Comparison of ENCODE assay signal across 8 cellular contexts in genomic region chr2:74959106-74959751, GRCh38. TPM values are rescaled to one million over a fixed set of nuclear protein-coding genes. Genes with fewer than 3 reads are reported as not detected.
A peak's percentile ranks its signal among the peaks of the same experiment; 100 is the strongest.
DNase-seq lines count a peak whose midpoint lies in the region; TF ChIP-seq lines count a peak whose summit lies in the region.

No MANE protein-coding gene starts in this region.

- CTCF ChIA-PET in activated CD4-positive, alpha-beta T cell treated with anti-CD3 and anti-CD28 coated beads, Interleukin-2, amount 10 ng/mL, durations not matched to agents 7 days and 5 days (lab: Charles Lee), result no interaction called here

- peak overlapping the region; percentile 74 for H3K4me3 Mint-ChIP-seq in activated CD4-positive, alpha-beta T cell treated with anti-CD3 and anti-CD28 coated beads, Interleukin-2, amount 10 ng/mL, durations not matched to agents 7 days and 5 days
- peak overlapping the region; percentile 85 for H3K4me3 Mint-ChIP-seq in activated T-helper 1 cell treated with anti-CD3 and anti-CD28 coated beads, Interleukin-12 subunit alpha, Interleukin-12 subunit beta, Interleukin-2, Interleukin-4 antibody, amounts not matched to agents 30 ng/mL and 10 ng/mL and 1 ng/mL, durations not matched to agents 14 hours and 24 hours and 36 hours

- peaks cover 15% of the 10 kb centered on the region for H3K4me1 ChIP-seq in suprapubic skin

- H3K27me3 ChIP-seq in suprapubic skin, result no peaks in the 10 kb centered on the region

- peaks cover 13% of the 10 kb centered on the region for H3K9me3 Mint-ChIP-seq in activated CD4-positive, alpha-beta T cell treated with anti-CD3 and anti-CD28 coated beads, Interleukin-2, amount 10 ng/mL, durations not matched to agents 7 days and 5 days
- peaks cover 3% of the 10 kb centered on the region for H3K9me3 Mint-ChIP-seq in activated T-helper 1 cell treated with anti-CD3 and anti-CD28 coated beads, Interleukin-12 subunit alpha, Interleukin-12 subunit beta, Interleukin-2, Interleukin-4 antibody, amounts not matched to agents 30 ng/mL and 10 ng/mL and 1 ng/mL, durations not matched to agents 14 hours and 24 hours and 36 hours

- POLR2A ChIA-PET in activated CD4-positive, alpha-beta T cell treated with anti-CD3 and anti-CD28 coated beads, Interleukin-2, amount 10 ng/mL, durations not matched to agents 7 days and 5 days (lab: Charles Lee), result no interaction called here

- WGBS in suprapubic skin, result 88% methylated on average over 10 of the region's 10 CpGs

- intact Hi-C loops in activated T-helper 1 cell treated with anti-CD3 and anti-CD28 coated beads, Interleukin-12 subunit alpha, Interleukin-12 subunit beta, Interleukin-2, Interleukin-4 antibody, amounts not matched to agents 30 ng/mL and 10 ng/mL and 1 ng/mL, durations not matched to agents 14 hours and 24 hours and 36 hours (cut with micrococcal nuclease), result loop anchor here (2.0 to 5.0 kb wide), 8 partner anchors 307 to 1727 kb away; partner anchors contain the start of genes ALMS1, AUP1, CCT7 and EGR4

- no peak for TF ChIP-seq CTCF in suprapubic skin (IDR thresholded peaks at IDR 0.05)

- H3K36me3 Mint-ChIP-seq in activated CD4-positive, alpha-beta T cell treated with anti-CD3 and anti-CD28 coated beads, Interleukin-2, amount 10 ng/mL, durations not matched to agents 7 days and 5 days (ENCODE audit: low read depth), result peaks cover 60% of the 10 kb centered on the region
- peaks cover 40% of the 10 kb centered on the region for H3K36me3 Mint-ChIP-seq in activated T-helper 1 cell treated with anti-CD3 and anti-CD28 coated beads, Interleukin-12 subunit alpha, Interleukin-12 subunit beta, Interleukin-2, Interleukin-4 antibody, amounts not matched to agents 30 ng/mL and 10 ng/mL and 1 ng/mL, durations not matched to agents 14 hours and 24 hours and 36 hours (ENCODE audit: low read depth)

- no peak for TF ChIP-seq POLR2A in suprapubic skin (IDR thresholded peaks at IDR 0.05)

- H3K27ac Mint-ChIP-seq in activated CD4-positive, alpha-beta T cell treated with anti-CD3 and anti-CD28 coated beads, Interleukin-2, amount 10 ng/mL, durations not matched to agents 7 days and 5 days, result peak overlapping the region; percentile 92
- peak overlapping the region; percentile 72 for H3K27ac Mint-ChIP-seq in activated T-helper 1 cell treated with anti-CD3 and anti-CD28 coated beads, Interleukin-12 subunit alpha, Interleukin-12 subunit beta, Interleukin-2, Interleukin-4 antibody, amounts not matched to agents 30 ng/mL and 10 ng/mL and 1 ng/mL, durations not matched to agents 14 hours and 24 hours and 36 hours

- H3K4me3 ChIP-seq in iPS-18c (ENCODE audit: insufficient read depth, low read depth, low read length) (peak overlapping the region; percentile 49; the same call in 1 of the 2 replicates), suprapubic skin (peak overlapping the region; percentile 70)

- TF ChIP-seq EP300 in suprapubic skin (IDR thresholded peaks at IDR 0.05), result no peak

- no peaks in the 10 kb centered on the region for H3K27me3 Mint-ChIP-seq in activated CD4-positive, alpha-beta T cell treated with anti-CD3 and anti-CD28 coated beads, Interleukin-2, amount 10 ng/mL, durations not matched to agents 7 days and 5 days
- no peaks in the 10 kb centered on the region for H3K27me3 Mint-ChIP-seq in activated T-helper 1 cell treated with anti-CD3 and anti-CD28 coated beads, Interleukin-12 subunit alpha, Interleukin-12 subunit beta, Interleukin-2, Interleukin-4 antibody, amounts not matched to agents 30 ng/mL and 10 ng/mL and 1 ng/mL, durations not matched to agents 14 hours and 24 hours and 36 hours (ENCODE audit: insufficient read depth)

- DNase-seq in activated CD4-positive, alpha-beta T cell treated with anti-CD3 and anti-CD28 coated beads, Interleukin-2, amount 10 ng/mL, durations not matched to agents 7 days and 5 days, result no peak
- no peak for DNase-seq in activated CD4-positive, alpha-beta T cell treated with anti-CD3 and anti-CD28 coated beads, Interleukin-2, amount 50 U/mL, for 48 hours
- DNase-seq in activated T-helper 1 cell treated with anti-CD3 and anti-CD28 coated beads, Interleukin-12 subunit alpha, Interleukin-12 subunit beta, Interleukin-2, Interleukin-4 antibody, amounts not matched to agents 30 ng/mL and 10 ng/mL and 1 ng/mL, durations not matched to agents 14 hours and 24 hours and 36 hours (ENCODE audit: low spot score), result no peak
- DNase-seq in suprapubic skin (ENCODE audit: low spot score in 2 of 2) (no peak), NCI-H2227 treated with DMSO at 0.1 percent for 48 hours (lab: John Stamatoyannopoulos, UW) (no peak), NAMALWA (ENCODE audit: low spot score) (no peak), SIG-M5 (lab: John Stamatoyannopoulos, UW) (no peak)

- H3K27ac ChIP-seq in suprapubic skin, result peak overlapping the region; percentile 88

- H3K9me3 ChIP-seq in iPS-18c (ENCODE audit: control insufficient read depth, insufficient read depth, low read length) (peaks cover 2% of the 10 kb centered on the region), suprapubic skin (no peaks in the 10 kb centered on the region)

- peaks cover 44% of the 10 kb centered on the region for H3K4me1 Mint-ChIP-seq in activated CD4-positive, alpha-beta T cell treated with anti-CD3 and anti-CD28 coated beads, Interleukin-2, amount 10 ng/mL, durations not matched to agents 7 days and 5 days
- H3K4me1 Mint-ChIP-seq in activated T-helper 1 cell treated with anti-CD3 and anti-CD28 coated beads, Interleukin-12 subunit alpha, Interleukin-12 subunit beta, Interleukin-2, Interleukin-4 antibody, amounts not matched to agents 30 ng/mL and 10 ng/mL and 1 ng/mL, durations not matched to agents 14 hours and 24 hours and 36 hours (ENCODE audit: low read depth), result peaks cover 63% of the 10 kb centered on the region

- peaks cover 3% of the 10 kb centered on the region for H3K36me3 ChIP-seq in suprapubic skin

RNA-seq across cellular contexts. Expression of gene POLE4, which starts 0.8 kb away (rescaled TPM):
- total RNA-seq in activated CD4-positive, alpha-beta T cell treated with anti-CD3 and anti-CD28 coated beads, Interleukin-2, amount 10 ng/mL, durations not matched to agents 7 days and 5 days, result 10 to 100 TPM; 35.5 to 39.5 TPM
- total RNA-seq in activated T-helper 1 cell treated with anti-CD3 and anti-CD28 coated beads, Interleukin-12 subunit alpha, Interleukin-12 subunit beta, Interleukin-2, Interleukin-4 antibody, amounts not matched to agents 30 ng/mL and 10 ng/mL and 1 ng/mL, durations not matched to agents 14 hours and 24 hours and 36 hours, result 48.4 and 56.7 TPM in 2 replicates
- total RNA-seq in suprapubic skin, result 10 to 100 TPM in 3 of 4 donors, 1 to 10 TPM in 1; 5.7 to 20.0 (median 13.8) TPM
